In the genomic region with DNA sequence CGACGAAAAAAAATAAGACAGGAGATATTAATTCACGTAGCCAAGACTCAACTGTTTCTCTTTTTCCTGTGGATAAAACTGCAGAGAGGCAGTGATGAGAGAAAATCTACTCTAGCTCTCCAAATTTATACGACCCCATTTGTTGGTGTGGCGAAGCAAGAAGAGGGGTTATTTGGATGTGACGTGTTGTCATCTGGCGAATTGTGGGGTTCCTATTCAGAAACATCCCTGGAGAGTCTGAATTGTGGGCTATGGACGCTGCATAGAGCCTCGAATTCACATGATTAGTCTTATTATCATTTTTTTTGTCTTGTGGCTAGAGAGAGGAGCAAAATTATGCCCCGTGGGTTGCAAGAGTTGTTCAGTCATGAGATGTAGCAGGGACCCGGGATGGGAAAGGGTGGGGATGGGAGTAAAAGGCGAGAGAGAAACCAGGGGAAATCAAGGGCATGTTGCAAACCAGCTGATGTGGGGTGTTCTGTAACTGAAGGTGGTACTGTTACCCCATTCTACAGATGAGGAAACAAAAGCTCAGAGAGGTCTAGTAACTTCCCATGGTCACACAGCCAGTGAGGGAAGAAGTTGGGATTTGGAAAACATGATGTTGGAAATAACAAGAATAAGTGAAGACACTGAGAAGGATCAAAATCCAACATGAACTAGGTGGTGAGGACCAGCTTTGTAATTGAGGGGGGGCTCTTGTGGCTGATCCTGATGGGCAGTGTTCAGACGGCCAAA, we compare ENCODE assay signal across 17 cellular contexts.
DNase-seq lines count a peak whose midpoint lies in the region; ATAC-seq and TF ChIP-seq lines count a peak whose summit lies in the region.
"Had no signal": no experiment of that assay in that cellular context is flagged by ENCODE, and none has a peak within 500 bp of the region (broad histone marks: within the 10 kb centered on the region; RNA-seq: fewer than 3 reads in every experiment).

No MANE protein-coding gene starts in this region.

- no peaks in the 10 kb centered on the region for H4K20me1 ChIP-seq in Karpas-422 (ENCODE audit: insufficient read depth, low read depth, low read length)

- H3K4me1 Mint-ChIP-seq in activated CD4-positive, alpha-beta T cell treated with anti-CD3 and anti-CD28 coated beads, Interleukin-2, amount 10 ng/mL, durations not matched to agents 7 days and 5 days = peaks cover 73% of the 10 kb centered on the region
- peaks cover 66% of the 10 kb centered on the region for H3K4me1 Mint-ChIP-seq in central memory CD8-positive, alpha-beta T cell

- CTCF ChIA-PET in activated CD4-positive, alpha-beta T cell treated with anti-CD3 and anti-CD28 coated beads, Interleukin-2, amount 10 ng/mL, durations not matched to agents 7 days and 5 days (lab: Charles Lee) = interaction anchor here (1.1 to 2.0 kb wide), 2 partner anchors 12 to 19 kb away, joined by 3 to 5 read pairs; no protein-coding TSS in a partner anchor

- no peak for DNase-seq in activated CD4-positive, alpha-beta T cell treated with anti-CD3 and anti-CD28 coated beads, Interleukin-2, amount 10 ng/mL, durations not matched to agents 7 days and 5 days
- no peak for DNase-seq in activated CD4-positive, alpha-beta T cell treated with anti-CD3 and anti-CD28 coated beads, Interleukin-2, amount 50 U/mL, for 1 hour
- peak; percentile 90 for DNase-seq in Karpas-422
- DNase-seq in central memory CD8-positive, alpha-beta T cell (ENCODE audit: low spot score in 2 of 2) = no peak
- no peak for DNase-seq in spleen
- DNase-seq in NCI-H748 treated with DMSO at 0.1 percent for 48 hours (lab: John Stamatoyannopoulos, UW) = no peak
- no peak for DNase-seq in erythroblast (lab: John Stamatoyannopoulos, UW)
- no peak for DNase-seq in GOT3 (lab: John Stamatoyannopoulos, UW)
- DNase-seq: aorta, IMR-90, mesenchymal stem cell, NCI-H1930, NCI-H446, WERI-Rb-1 had no signal

- no peak overlapping the region for H2AFZ ChIP-seq in Karpas-422 (ENCODE audit: low read length)

- peaks cover 3% of the 10 kb centered on the region for H3K9me3 Mint-ChIP-seq in activated CD4-positive, alpha-beta T cell treated with anti-CD3 and anti-CD28 coated beads, Interleukin-2, amount 10 ng/mL, durations not matched to agents 7 days and 5 days
- peaks cover 6% of the 10 kb centered on the region for H3K9me3 Mint-ChIP-seq in central memory CD8-positive, alpha-beta T cell
- H3K9me3 Mint-ChIP-seq: activated T-helper 2 cell treated with anti-CD3 and anti-CD28 coated beads, Interferon-gamma antibody, Interleukin-2, Interleukin-4, amounts not matched to agents 10 μg/mL and 5 μg/mL and 100 μg/mL, durations not matched to agents 14 hours and 24 hours and 36 hours had no signal

- ATAC-seq in central memory CD8-positive, alpha-beta T cell (replicated peaks; ENCODE audit: extremely low read depth, poor library complexity, severe bottlenecking) = no peak

- TF ChIP-seq POLR2A in spleen (IDR thresholded peaks at IDR 0.05) = no peak
- no peak for TF ChIP-seq POLR2A in erythroblast (IDR thresholded peaks at IDR 0.05; ENCODE audit: low read length)

- POLR2A ChIA-PET in activated CD4-positive, alpha-beta T cell treated with anti-CD3 and anti-CD28 coated beads, Interleukin-2, amount 10 ng/mL, durations not matched to agents 7 days and 5 days (lab: Charles Lee) = no interaction called here

- peaks cover 31% of the 10 kb centered on the region for H3K36me3 Mint-ChIP-seq in activated CD4-positive, alpha-beta T cell treated with anti-CD3 and anti-CD28 coated beads, Interleukin-2, amount 10 ng/mL, durations not matched to agents 7 days and 5 days (ENCODE audit: low read depth)
- peaks cover 16% of the 10 kb centered on the region for H3K36me3 Mint-ChIP-seq in central memory CD8-positive, alpha-beta T cell (ENCODE audit: insufficient read depth)

- H3K4me2 ChIP-seq in Karpas-422 (ENCODE audit: low read depth, low read length, poor library complexity, severe bottlenecking) = peak overlapping the region; percentile 82

- H3K4me1 ChIP-seq in Karpas-422 (ENCODE audit: low read length) = peaks cover 99% of the 10 kb centered on the region
- peaks cover 16 to 94% (median 75%) of the 10 kb centered on the region in 6 donors for H3K4me1 ChIP-seq in spleen

- no peaks in the 10 kb centered on the region for H3K79me2 ChIP-seq in Karpas-422 (ENCODE audit: low read length)

- peak overlapping the region; percentile 77 for H3K9ac ChIP-seq in Karpas-422 (ENCODE audit: low read length)

- peak overlapping the region; percentile 97 for H3K27ac Mint-ChIP-seq in activated CD4-positive, alpha-beta T cell treated with anti-CD3 and anti-CD28 coated beads, Interleukin-2, amount 10 ng/mL, durations not matched to agents 7 days and 5 days
- H3K27ac Mint-ChIP-seq in central memory CD8-positive, alpha-beta T cell (ENCODE audit: low read depth) = peak overlapping the region; percentile 100

- no peaks in the 10 kb centered on the region for H3K27me3 Mint-ChIP-seq in activated CD4-positive, alpha-beta T cell treated with anti-CD3 and anti-CD28 coated beads, Interleukin-2, amount 10 ng/mL, durations not matched to agents 7 days and 5 days
- no peaks in the 10 kb centered on the region for H3K27me3 Mint-ChIP-seq in central memory CD8-positive, alpha-beta T cell

- H3K9me3 ChIP-seq in Karpas-422 (ENCODE audit: low read length) = no peaks in the 10 kb centered on the region
- H3K9me3 ChIP-seq in spleen = peaks cover 0 to 3% (median 0%) of the 10 kb centered on the region in 8 donors
- H3K9me3 ChIP-seq: tibial nerve had no signal

- intact Hi-C loops in spleen (cut with DNase I; ENCODE audit: low total_unique reads) = no loop called here

- no peak for TF ChIP-seq CTCF in spleen (IDR thresholded peaks at IDR 0.05 in 8 of 11, conservative IDR thresholded peaks at IDR 0.05 in 3 of 11)

- peak overlapping the region; percentile 99 for H3K27ac ChIP-seq in Karpas-422 (ENCODE audit: low read length)
- peak overlapping the region in 7 of 8 donors; percentile 54 to 88 (median 79) for H3K27ac ChIP-seq in spleen
- H3K27ac ChIP-seq: HL-60, WERI-Rb-1 had no signal

- H3K27me3 ChIP-seq in Karpas-422 (ENCODE audit: low read length) = no peaks in the 10 kb centered on the region
- H3K27me3 ChIP-seq in spleen (replicated peaks in 1 of 7) = peaks cover 0 to 15% (median 0%) of the 10 kb centered on the region in 7 donors
- H3K27me3 ChIP-seq: tibial nerve had no signal

- H3K4me3 Mint-ChIP-seq in activated CD4-positive, alpha-beta T cell treated with anti-CD3 and anti-CD28 coated beads, Interleukin-2, amount 10 ng/mL, durations not matched to agents 7 days and 5 days = no peak overlapping the region
- H3K4me3 Mint-ChIP-seq in central memory CD8-positive, alpha-beta T cell = peak overlapping the region; percentile 41

- H3K9me2 ChIP-seq in Karpas-422 (replicated peaks; ENCODE audit: insufficient read depth, low read length) = no peaks in the 10 kb centered on the region

- no peaks in the 10 kb centered on the region; the same call in 1 of the 2 replicates for H3K36me3 ChIP-seq in Karpas-422 (ENCODE audit: insufficient read depth, low read length)
- no peaks in the 10 kb centered on the region for H3K36me3 ChIP-seq in spleen
- H3K36me3 ChIP-seq: tibial nerve, WERI-Rb-1 had no signal

- WGBS in spleen, 5 donors = 86 to 91% (median 90%) methylated on average over 13 of the region's 13 CpGs

- H3K4me3 ChIP-seq in Karpas-422 (ENCODE audit: low read length) (peak overlapping the region; percentile 56), spleen (no peak overlapping the region)
- H3K4me3 ChIP-seq: tibial nerve had no signal
